Comparison of ENCODE assay signal across 8 cellular contexts in the genomic region with DNA sequence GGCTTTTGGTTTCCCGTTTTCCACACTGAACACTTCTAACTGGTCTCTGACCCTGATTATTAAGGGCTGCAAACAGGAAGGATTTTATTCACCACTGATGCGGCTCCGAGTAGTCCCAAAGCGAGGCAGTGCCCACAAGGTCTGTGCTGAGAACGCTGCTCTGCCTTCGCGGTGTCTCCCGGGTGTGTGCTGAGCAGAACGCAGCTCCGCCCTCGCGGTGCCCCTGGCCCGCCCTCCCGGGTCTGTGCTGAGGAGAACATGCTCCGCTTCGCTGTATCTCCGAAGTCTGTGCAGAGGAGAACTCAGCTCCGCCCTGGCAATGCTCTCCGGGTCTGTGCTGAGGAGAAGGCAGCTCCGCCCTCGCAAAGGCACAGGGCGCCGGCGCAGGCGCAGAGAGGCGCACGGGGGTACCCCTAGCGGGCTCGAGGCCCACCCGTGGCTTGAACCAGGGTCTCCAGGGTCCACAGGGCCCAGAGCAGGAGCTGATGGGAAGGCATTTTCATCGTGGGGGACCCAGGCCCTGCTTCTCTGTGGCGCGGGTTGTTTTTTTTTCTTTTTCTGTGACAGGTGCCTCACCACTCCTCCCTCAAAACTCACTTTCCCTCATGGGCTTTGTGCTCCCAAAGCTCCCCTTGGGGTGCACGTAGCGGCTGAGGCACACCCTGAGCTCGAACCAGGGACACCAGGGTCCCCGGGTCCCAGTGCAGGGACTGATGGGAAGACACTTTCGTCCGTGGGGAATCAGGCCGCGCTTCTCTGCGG.
DNase-seq lines count a peak whose midpoint lies in the region; ATAC-seq and TF ChIP-seq lines count a peak whose summit lies in the region.
"Not testable (repeated sequence)": the region's sequence is repeated elsewhere in the genome, so short reads cannot be mapped to it uniquely, and the experiment has no call there.

No MANE protein-coding gene starts in this region.

- not testable (repeated sequence) for H2AFZ ChIP-seq in Karpas-422 (ENCODE audit: low read length)

- H3K9ac ChIP-seq in Karpas-422 (ENCODE audit: low read length) = peak overlapping the region; percentile 54

- not testable (repeated sequence) for H3K9me3 Mint-ChIP-seq in T-helper 2 cell treated with Interferon-gamma antibody and Interleukin-4, amounts not matched to agents 5 μg/mL and 100 μg/mL, for 36 hours; activated T-helper 2 cell treated with anti-CD3 and anti-CD28 coated beads, Interferon-gamma antibody, Interleukin-2, Interleukin-4, amounts not matched to agents 10 μg/mL and 5 μg/mL and 100 μg/mL, durations not matched to agents 14 hours and 24 hours and 36 hours

- not testable (repeated sequence) for H3K79me2 ChIP-seq in Karpas-422 (ENCODE audit: low read length)

- H3K4me3 Mint-ChIP-seq in T-helper 2 cell treated with Interferon-gamma antibody and Interleukin-4, amounts not matched to agents 5 μg/mL and 100 μg/mL, for 36 hours = peak overlapping the region; percentile 63
- H3K4me3 Mint-ChIP-seq in activated T-helper 2 cell treated with anti-CD3 and anti-CD28 coated beads, Interferon-gamma antibody, Interleukin-2, Interleukin-4, amounts not matched to agents 10 μg/mL and 5 μg/mL and 100 μg/mL, durations not matched to agents 14 hours and 24 hours and 36 hours (ENCODE audit: low read depth) = peak overlapping the region; percentile 65

- TF ChIP-seq CTCF in right lobe of liver (IDR thresholded peaks at IDR 0.05); thoracic aorta (IDR thresholded peaks at IDR 0.05): not testable (repeated sequence)

- H3K9me2 ChIP-seq in Karpas-422 (replicated peaks; ENCODE audit: insufficient read depth, low read length) = not testable (repeated sequence)

- peak overlapping the region; percentile 40 for H3K4me2 ChIP-seq in Karpas-422 (ENCODE audit: low read depth, low read length, poor library complexity, severe bottlenecking)

- ATAC-seq in right lobe of liver = peak in 2 of 4 donors; percentile 23 to 58
- ATAC-seq in thoracic aorta (ENCODE audit: insufficient number of reproducible peaks, low FRiP score, low read depth) = not testable (repeated sequence)

- H3K4me1 ChIP-seq in Karpas-422 (ENCODE audit: low read length); right lobe of liver; thoracic aorta (ENCODE audit: control insufficient read depth in 1 of 2, low read depth in 2 of 2): not testable (repeated sequence)

- not testable (repeated sequence) for H4K20me1 ChIP-seq in Karpas-422 (ENCODE audit: insufficient read depth, low read depth, low read length)

- not testable (repeated sequence) for H3K36me3 Mint-ChIP-seq in T-helper 2 cell treated with Interferon-gamma antibody and Interleukin-4, amounts not matched to agents 5 μg/mL and 100 μg/mL, for 36 hours (ENCODE audit: low read depth); activated T-helper 2 cell treated with anti-CD3 and anti-CD28 coated beads, Interferon-gamma antibody, Interleukin-2, Interleukin-4, amounts not matched to agents 10 μg/mL and 5 μg/mL and 100 μg/mL, durations not matched to agents 14 hours and 24 hours and 36 hours (ENCODE audit: low read depth)

- peak overlapping the region; percentile 73 for H3K27ac Mint-ChIP-seq in T-helper 2 cell treated with Interferon-gamma antibody and Interleukin-4, amounts not matched to agents 5 μg/mL and 100 μg/mL, for 36 hours
- H3K27ac Mint-ChIP-seq in activated T-helper 2 cell treated with anti-CD3 and anti-CD28 coated beads, Interferon-gamma antibody, Interleukin-2, Interleukin-4, amounts not matched to agents 10 μg/mL and 5 μg/mL and 100 μg/mL, durations not matched to agents 14 hours and 24 hours and 36 hours = peak overlapping the region; percentile 28

- H3K4me3 ChIP-seq in GM08714 (ENCODE audit: low read length) (peak overlapping the region; percentile 42; the same call in 1 of the 2 replicates), Karpas-422 (ENCODE audit: low read length) (0 out of 2 replicates have a peak overlapping the region, but pooled peaks have one; percentile 15), right lobe of liver (peak overlapping the region in 2 of 3 donors; percentile 18 to 36), thoracic aorta (peak overlapping the region; percentile 64)

- DNase-seq in Karpas-422 = peak; percentile 88
- peak; percentile 88 for DNase-seq in T-helper 2 cell treated with Interferon-gamma antibody and Interleukin-4, amounts not matched to agents 5 μg/mL and 100 μg/mL, for 36 hours (ENCODE audit: low spot score)
- peak; percentile 88 for DNase-seq in activated T-helper 2 cell treated with anti-CD3 and anti-CD28 coated beads, Interferon-gamma antibody, Interleukin-2, Interleukin-4, amounts not matched to agents 10 μg/mL and 5 μg/mL and 100 μg/mL, durations not matched to agents 14 hours and 24 hours and 36 hours (ENCODE audit: low spot score)
- peak; percentile 72 for DNase-seq in effector CD8-positive, alpha-beta T cell (lab: John Stamatoyannopoulos, UW)
- peak; percentile 64 to 90 (median 88) for DNase-seq in right lobe of liver
- DNase-seq in stimulated activated CD4-positive, alpha-beta T cell treated with anti-CD3 and anti-CD28 coated beads, Interleukin-15, amount 100 ng/mL, for 1 hour (ENCODE audit: low read depth in 1 of 2, low spot score in 1 of 2) = peak; percentile 77 to 78
- peak; percentile 26 for DNase-seq in thoracic aorta (ENCODE audit: low spot score)

- intact Hi-C loops in activated T-helper 2 cell treated with anti-CD3 and anti-CD28 coated beads, Interferon-gamma antibody, Interleukin-2, Interleukin-4, amounts not matched to agents 10 μg/mL and 5 μg/mL and 100 μg/mL, durations not matched to agents 14 hours and 24 hours and 36 hours (cut with micrococcal nuclease); right lobe of liver (cut with DNase I): not testable (repeated sequence)

- H3K27ac ChIP-seq in Karpas-422 (ENCODE audit: low read length) (peak overlapping the region; percentile 87), right lobe of liver (peak overlapping the region in 1 of 3 donors; percentile 53)
- H3K27ac ChIP-seq in thoracic aorta = not testable (repeated sequence)

- H3K36me3 ChIP-seq in Karpas-422 (ENCODE audit: insufficient read depth, low read length); right lobe of liver; thoracic aorta: not testable (repeated sequence)

- H3K4me1 Mint-ChIP-seq in T-helper 2 cell treated with Interferon-gamma antibody and Interleukin-4, amounts not matched to agents 5 μg/mL and 100 μg/mL, for 36 hours (ENCODE audit: low read depth); activated T-helper 2 cell treated with anti-CD3 and anti-CD28 coated beads, Interferon-gamma antibody, Interleukin-2, Interleukin-4, amounts not matched to agents 10 μg/mL and 5 μg/mL and 100 μg/mL, durations not matched to agents 14 hours and 24 hours and 36 hours (ENCODE audit: low read depth): not testable (repeated sequence)

- H3K9me3 ChIP-seq in Karpas-422 (ENCODE audit: low read length); right lobe of liver; thoracic aorta: not testable (repeated sequence)

- 0% methylated on average over 2 of the region's 42 CpGs for WGBS in right lobe of liver (ENCODE audit: insufficient coverage, low coverage, low lambda C conversion rate, missing lambda C conversion rate)

- not testable (repeated sequence) for H3K27me3 Mint-ChIP-seq in T-helper 2 cell treated with Interferon-gamma antibody and Interleukin-4, amounts not matched to agents 5 μg/mL and 100 μg/mL, for 36 hours (ENCODE audit: low read depth); activated T-helper 2 cell treated with anti-CD3 and anti-CD28 coated beads, Interferon-gamma antibody, Interleukin-2, Interleukin-4, amounts not matched to agents 10 μg/mL and 5 μg/mL and 100 μg/mL, durations not matched to agents 14 hours and 24 hours and 36 hours (ENCODE audit: low read depth)

- H3K27me3 ChIP-seq in Karpas-422 (ENCODE audit: low read length); right lobe of liver; thoracic aorta (replicated peaks; ENCODE audit: insufficient read depth): not testable (repeated sequence)

- not testable (repeated sequence) for TF ChIP-seq POLR2A in right lobe of liver (IDR thresholded peaks at IDR 0.05)

Comparison
In these comparisons a context has a peak if more than half of its experiments do, and no peak if none do; other contexts are left out.
1. DNase-seq: peak in every context shown above with its lines; median percentile 88 in Karpas-422; 88 in T-helper 2 cell treated with Interferon-gamma antibody and Interleukin-4, amounts not matched to agents 5 μg/mL and 100 μg/mL, for 36 hours; 88 in activated T-helper 2 cell treated with anti-CD3 and anti-CD28 coated beads, Interferon-gamma antibody, Interleukin-2, Interleukin-4, amounts not matched to agents 10 μg/mL and 5 μg/mL and 100 μg/mL, durations not matched to agents 14 hours and 24 hours and 36 hours; 88 in right lobe of liver; 78 in stimulated activated CD4-positive, alpha-beta T cell treated with anti-CD3 and anti-CD28 coated beads, Interleukin-15, amount 100 ng/mL, for 1 hour; 72 in effector CD8-positive, alpha-beta T cell; 26 in thoracic aorta.